In the genomic region with DNA sequence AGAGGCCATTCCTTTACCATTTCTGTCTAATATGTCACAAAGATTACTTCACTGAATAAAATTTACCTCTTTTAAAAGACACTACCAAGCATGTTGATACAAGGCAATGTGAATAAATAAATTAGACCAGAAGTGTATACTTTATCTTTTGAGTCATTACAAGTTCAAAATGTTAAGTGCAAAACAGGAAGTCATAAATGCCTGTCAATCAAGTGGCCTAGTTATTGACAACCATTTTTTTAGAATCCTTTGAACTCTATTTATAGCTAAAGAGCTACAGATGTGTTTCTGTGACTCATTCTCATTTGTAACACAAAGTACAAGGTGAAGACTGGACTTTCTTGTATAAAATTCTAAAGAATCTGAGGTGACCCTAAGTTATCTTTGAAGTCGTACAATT, we compare ENCODE assay signal across 19 cellular contexts.
A peak's percentile ranks its signal among the peaks of the same experiment; 100 is the strongest.
DNase-seq lines count a peak whose midpoint lies in the region; ATAC-seq lines count a peak whose summit lies in the region.
"Had no signal": no experiment of that assay in that cellular context is flagged by ENCODE, and none has a peak within 500 bp of the region (broad histone marks: within the 10 kb centered on the region; RNA-seq: fewer than 3 reads in every experiment).

No MANE protein-coding gene starts in this region.

- no peak overlapping the region for H3K27ac ChIP-seq in BLaER1

- no peak overlapping the region for H3K4me3 ChIP-seq in BLaER1
- H3K4me3 ChIP-seq in MG63: no peak overlapping the region
- H3K4me3 ChIP-seq: GM23338 had no signal

- no peaks in the 10 kb centered on the region for H4K20me1 ChIP-seq in BLaER1

- H3K9me3 ChIP-seq in BLaER1 (no peaks in the 10 kb centered on the region), MG63 (no peaks in the 10 kb centered on the region)

- H3K9ac ChIP-seq in BLaER1: no peak overlapping the region

- H3K4me1 ChIP-seq in BLaER1: peaks cover 7% of the 10 kb centered on the region; the same call in 1 of the 2 replicates

- 0 out of 2 replicates have a peak overlapping the region, but pooled peaks have one; percentile 1 for H3K4me2 ChIP-seq in BLaER1
- H3K4me2 ChIP-seq: GM23338 had no signal

- peak; percentile 62 for ATAC-seq in GM18520 (IDR thresholded peaks at IDR 0.05; ENCODE audit: unreplicated experiment)
- ATAC-seq in GM19467 (IDR thresholded peaks at IDR 0.05; ENCODE audit: unreplicated experiment): no peak
- ATAC-seq: GM23338, Right ventricle myocardium inferior had no signal

- H3K36me3 ChIP-seq in BLaER1 (no peaks in the 10 kb centered on the region), MG63 (no peaks in the 10 kb centered on the region)

- DNase-seq in HT-29 (ENCODE audit: low spot score) (peak; percentile 52), SW480 (ENCODE audit: low spot score) (peak; percentile 85), SKM-1 treated with dmso at 0.1 percent for 144 hours (lab: John Stamatoyannopoulos, UW; ENCODE audit: unreplicated experiment) (no peak), HUDEP-2 (lab: John Stamatoyannopoulos, UW; ENCODE audit: unreplicated experiment in 76 of 76) (no peak), MG63 (no peak)
- DNase-seq: CD4-positive, CD25-positive, alpha-beta regulatory T cell; COR-L47; DMS 273 treated with DMSO at 0.1 percent for 48 hours; EL; NCI-H1417 treated with DMSO at 0.1 percent for 48 hours; NCI-H187 treated with DMSO at 0.1 percent for 48 hours; NCI-H2171 treated with DMSO at 0.1 percent for 48 hours; NCI-H446; NCI-H69 had no signal

- H3K27me3 ChIP-seq in BLaER1 (no peaks in the 10 kb centered on the region), MG63 (no peaks in the 10 kb centered on the region)

Comparison
In these comparisons a context has a peak if more than half of its experiments do, and no peak if none do; other contexts are left out.
1. DNase-seq: peak in HT-29 (single experiment) and SW480 (single experiment); none in SKM-1 treated with dmso at 0.1 percent for 144 hours (single experiment), HUDEP-2 (0 of 76) and MG63 (single experiment).